Comparison of ENCODE assay signal across 1 cellular context in the genomic region with DNA sequence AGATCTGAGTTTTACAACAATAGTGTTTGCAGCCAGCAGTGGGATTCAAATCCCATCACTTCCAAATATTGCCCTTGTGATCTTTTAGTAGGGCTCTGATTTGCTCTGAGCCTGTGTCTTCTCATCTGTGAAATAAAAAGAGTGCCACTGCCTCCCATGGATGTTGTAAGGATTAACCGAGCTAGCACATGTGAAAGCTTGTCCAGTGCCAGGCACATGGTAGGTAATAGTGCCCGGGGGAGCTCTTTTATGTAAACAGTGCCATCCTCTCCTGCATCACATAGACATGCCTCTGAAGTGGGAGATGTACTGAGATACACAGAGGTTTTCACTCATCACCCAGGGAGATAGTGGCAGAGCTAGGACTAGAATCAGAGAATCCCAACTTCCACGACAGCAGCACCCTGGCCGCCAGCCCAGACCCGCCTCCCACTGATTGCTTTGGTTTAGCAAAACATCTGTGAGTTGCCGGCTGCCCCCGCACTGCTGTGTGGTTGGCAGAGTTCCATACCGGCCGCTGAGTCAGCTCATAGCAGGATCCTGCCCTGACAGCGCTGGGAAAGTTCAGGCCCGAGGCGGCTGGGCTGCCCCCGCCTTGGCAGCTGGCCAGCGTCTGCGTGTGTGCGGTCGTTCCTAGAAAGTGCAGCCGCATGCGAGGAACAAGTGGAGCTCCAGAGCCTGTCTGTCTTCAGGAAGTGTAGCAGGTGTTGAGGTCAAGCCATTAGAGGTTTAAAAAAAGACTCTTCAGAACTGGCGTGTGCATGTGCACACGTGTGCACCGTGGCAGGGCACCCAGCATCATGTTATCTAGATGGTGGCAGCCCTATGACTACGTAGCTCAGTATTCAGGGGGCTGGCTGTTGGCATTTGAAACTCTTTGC.
TF ChIP-seq lines count a peak whose summit lies in the region.

No MANE protein-coding gene starts in this region.

TF ChIP-seq in K562, 482 proteins besides CTCF, POLR2A, EP300 and RAD21 (continued from another document and continues in another):
- TF ChIP-seq, protein P1, sequence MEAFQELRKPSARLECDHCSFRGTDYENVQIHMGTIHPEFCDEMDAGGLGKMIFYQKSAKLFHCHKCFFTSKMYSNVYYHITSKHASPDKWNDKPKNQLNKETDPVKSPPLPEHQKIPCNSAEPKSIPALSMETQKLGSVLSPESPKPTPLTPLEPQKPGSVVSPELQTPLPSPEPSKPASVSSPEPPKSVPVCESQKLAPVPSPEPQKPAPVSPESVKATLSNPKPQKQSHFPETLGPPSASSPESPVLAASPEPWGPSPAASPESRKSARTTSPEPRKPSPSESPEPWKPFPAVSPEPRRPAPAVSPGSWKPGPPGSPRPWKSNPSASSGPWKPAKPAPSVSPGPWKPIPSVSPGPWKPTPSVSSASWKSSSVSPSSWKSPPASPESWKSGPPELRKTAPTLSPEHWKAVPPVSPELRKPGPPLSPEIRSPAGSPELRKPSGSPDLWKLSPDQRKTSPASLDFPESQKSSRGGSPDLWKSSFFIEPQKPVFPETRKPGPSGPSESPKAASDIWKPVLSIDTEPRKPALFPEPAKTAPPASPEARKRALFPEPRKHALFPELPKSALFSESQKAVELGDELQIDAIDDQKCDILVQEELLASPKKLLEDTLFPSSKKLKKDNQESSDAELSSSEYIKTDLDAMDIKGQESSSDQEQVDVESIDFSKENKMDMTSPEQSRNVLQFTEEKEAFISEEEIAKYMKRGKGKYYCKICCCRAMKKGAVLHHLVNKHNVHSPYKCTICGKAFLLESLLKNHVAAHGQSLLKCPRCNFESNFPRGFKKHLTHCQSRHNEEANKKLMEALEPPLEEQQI (IDR thresholded peaks at IDR 0.05) = 0 out of 2 replicates have a peak, but pooled peaks have one; percentile 59
- TF ChIP-seq, protein P2, sequence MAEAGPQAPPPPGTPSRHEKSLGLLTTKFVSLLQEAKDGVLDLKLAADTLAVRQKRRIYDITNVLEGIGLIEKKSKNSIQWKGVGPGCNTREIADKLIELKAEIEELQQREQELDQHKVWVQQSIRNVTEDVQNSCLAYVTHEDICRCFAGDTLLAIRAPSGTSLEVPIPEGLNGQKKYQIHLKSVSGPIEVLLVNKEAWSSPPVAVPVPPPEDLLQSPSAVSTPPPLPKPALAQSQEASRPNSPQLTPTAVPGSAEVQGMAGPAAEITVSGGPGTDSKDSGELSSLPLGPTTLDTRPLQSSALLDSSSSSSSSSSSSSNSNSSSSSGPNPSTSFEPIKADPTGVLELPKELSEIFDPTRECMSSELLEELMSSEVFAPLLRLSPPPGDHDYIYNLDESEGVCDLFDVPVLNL (CRISPR knock-in tag; IDR thresholded peaks at IDR 0.05; ENCODE audit: low read depth) = no peak
- TF ChIP-seq CHCHD3 (CRISPR knock-in tag; IDR thresholded peaks at IDR 0.05) (no peak), ZBTB1 (CRISPR knock-in tag; IDR thresholded peaks at IDR 0.05; ENCODE audit: borderline replicate concordance, low read depth) (peak; percentile 85; the same call in 1 of the 2 replicates), PRPF4 (IDR thresholded peaks at IDR 0.05; ENCODE audit: insufficient read depth, low read depth, low read length, poor library complexity, severe bottlenecking) (no peak), TEAD1 (CRISPR knock-in tag; IDR thresholded peaks at IDR 0.05) (peak; percentile 70 to 93; a peak in 3 of 4 replicates), CCAR2 (IDR thresholded peaks at IDR 0.05; ENCODE audit: low read depth, low read length) (peak; percentile 52; the same call in 1 of the 2 replicates), KDM5B (IDR thresholded peaks at IDR 0.05; ENCODE audit: insufficient replicate concordance, low read depth, low read length) (no peak), RFX1 (IDR thresholded peaks at IDR 0.05) (peak; percentile 38; the same call in 1 of the 2 replicates), TCFL5 (CRISPR knock-in tag; conservative IDR thresholded peaks at IDR 0.05) (no peak), CBX2 (IDR thresholded peaks at IDR 0.05; ENCODE audit: insufficient read depth, low read length, poor library complexity, severe bottlenecking) (no peak), NBN (IDR thresholded peaks at IDR 0.05; ENCODE audit: low read depth) (peak; percentile 99), TAL1 (IDR thresholded peaks at IDR 0.05) (peak; percentile 91), MCM5 (IDR thresholded peaks at IDR 0.05; ENCODE audit: low read depth) (no peak), CREB1 (IDR thresholded peaks at IDR 0.05) (peak; percentile 66), CREB1 (CRISPR knock-in tag; IDR thresholded peaks at IDR 0.05) (peak; percentile 77; the same call in 1 of the 2 replicates), ETV6 (IDR thresholded peaks at IDR 0.05; ENCODE audit: borderline replicate concordance in 1 of 2, low read depth in 2 of 2, low read length in 1 of 2) (peak; percentile 45 to 71; a peak in 3 of 4 replicates), ETV6 (CRISPR knock-in tag; IDR thresholded peaks at IDR 0.05; ENCODE audit: borderline replicate concordance) (no peak), KDM4B (IDR thresholded peaks at IDR 0.05; ENCODE audit: borderline replicate concordance in 2 of 2, low read depth in 1 of 2) (peak in 1 of 2 experiments; percentile 88; a peak in 1 of 4 replicates), PTRF (tag; IDR thresholded peaks at IDR 0.05) (no peak), ILK (tag; IDR thresholded peaks at IDR 0.05; ENCODE audit: borderline replicate concordance, low read depth) (no peak), ZNF133 (CRISPR knock-in tag; IDR thresholded peaks at IDR 0.05) (no peak), ZNF445 (CRISPR knock-in tag; IDR thresholded peaks at IDR 0.05; ENCODE audit: low read depth) (no peak), MECOM (CRISPR knock-in tag; IDR thresholded peaks at IDR 0.05) (no peak), HDAC2 (IDR thresholded peaks at IDR 0.05) (peak; percentile 100), FOS (IDR thresholded peaks at IDR 0.05; ENCODE audit: extremely low read depth, insufficient read length) (peak; percentile 41), MAFG (tag; conservative IDR thresholded peaks at IDR 0.05) (peak; percentile 97), SUPT5H (IDR thresholded peaks at IDR 0.05) (no peak)
- TF ChIP-seq, protein P3, sequence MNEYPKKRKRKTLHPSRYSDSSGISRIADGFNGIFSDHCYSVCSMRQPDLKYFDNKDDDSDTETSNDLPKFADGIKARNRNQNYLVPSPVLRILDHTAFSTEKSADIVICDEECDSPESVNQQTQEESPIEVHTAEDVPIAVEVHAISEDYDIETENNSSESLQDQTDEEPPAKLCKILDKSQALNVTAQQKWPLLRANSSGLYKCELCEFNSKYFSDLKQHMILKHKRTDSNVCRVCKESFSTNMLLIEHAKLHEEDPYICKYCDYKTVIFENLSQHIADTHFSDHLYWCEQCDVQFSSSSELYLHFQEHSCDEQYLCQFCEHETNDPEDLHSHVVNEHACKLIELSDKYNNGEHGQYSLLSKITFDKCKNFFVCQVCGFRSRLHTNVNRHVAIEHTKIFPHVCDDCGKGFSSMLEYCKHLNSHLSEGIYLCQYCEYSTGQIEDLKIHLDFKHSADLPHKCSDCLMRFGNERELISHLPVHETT (CRISPR knock-in tag; conservative IDR thresholded peaks at IDR 0.05 in 1 of 2, IDR thresholded peaks at IDR 0.05 in 1 of 2) = peak in 1 of 2 experiments; percentile 89; a peak in 2 of 4 replicates
- TF ChIP-seq, protein P4, sequence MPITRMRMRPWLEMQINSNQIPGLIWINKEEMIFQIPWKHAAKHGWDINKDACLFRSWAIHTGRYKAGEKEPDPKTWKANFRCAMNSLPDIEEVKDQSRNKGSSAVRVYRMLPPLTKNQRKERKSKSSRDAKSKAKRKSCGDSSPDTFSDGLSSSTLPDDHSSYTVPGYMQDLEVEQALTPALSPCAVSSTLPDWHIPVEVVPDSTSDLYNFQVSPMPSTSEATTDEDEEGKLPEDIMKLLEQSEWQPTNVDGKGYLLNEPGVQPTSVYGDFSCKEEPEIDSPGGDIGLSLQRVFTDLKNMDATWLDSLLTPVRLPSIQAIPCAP (CRISPR knock-in tag; IDR thresholded peaks at IDR 0.05; ENCODE audit: borderline replicate concordance) = no peak
- TF ChIP-seq, protein P5, sequence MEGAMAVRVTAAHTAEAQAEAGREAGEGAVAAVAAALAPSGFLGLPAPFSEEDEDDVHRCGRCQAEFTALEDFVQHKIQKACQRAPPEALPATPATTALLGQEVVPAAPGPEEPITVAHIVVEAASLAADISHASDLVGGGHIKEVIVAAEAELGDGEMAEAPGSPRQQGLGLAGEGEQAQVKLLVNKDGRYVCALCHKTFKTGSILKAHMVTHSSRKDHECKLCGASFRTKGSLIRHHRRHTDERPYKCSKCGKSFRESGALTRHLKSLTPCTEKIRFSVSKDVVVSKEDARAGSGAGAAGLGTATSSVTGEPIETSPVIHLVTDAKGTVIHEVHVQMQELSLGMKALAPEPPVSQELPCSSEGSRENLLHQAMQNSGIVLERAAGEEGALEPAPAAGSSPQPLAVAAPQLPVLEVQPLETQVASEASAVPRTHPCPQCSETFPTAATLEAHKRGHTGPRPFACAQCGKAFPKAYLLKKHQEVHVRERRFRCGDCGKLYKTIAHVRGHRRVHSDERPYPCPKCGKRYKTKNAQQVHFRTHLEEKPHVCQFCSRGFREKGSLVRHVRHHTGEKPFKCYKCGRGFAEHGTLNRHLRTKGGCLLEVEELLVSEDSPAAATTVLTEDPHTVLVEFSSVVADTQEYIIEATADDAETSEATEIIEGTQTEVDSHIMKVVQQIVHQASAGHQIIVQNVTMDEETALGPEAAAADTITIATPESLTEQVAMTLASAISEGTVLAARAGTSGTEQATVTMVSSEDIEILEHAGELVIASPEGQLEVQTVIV (CRISPR knock-in tag; IDR thresholded peaks at IDR 0.05; ENCODE audit: borderline replicate concordance) = no peak
- TF ChIP-seq, protein P6, sequence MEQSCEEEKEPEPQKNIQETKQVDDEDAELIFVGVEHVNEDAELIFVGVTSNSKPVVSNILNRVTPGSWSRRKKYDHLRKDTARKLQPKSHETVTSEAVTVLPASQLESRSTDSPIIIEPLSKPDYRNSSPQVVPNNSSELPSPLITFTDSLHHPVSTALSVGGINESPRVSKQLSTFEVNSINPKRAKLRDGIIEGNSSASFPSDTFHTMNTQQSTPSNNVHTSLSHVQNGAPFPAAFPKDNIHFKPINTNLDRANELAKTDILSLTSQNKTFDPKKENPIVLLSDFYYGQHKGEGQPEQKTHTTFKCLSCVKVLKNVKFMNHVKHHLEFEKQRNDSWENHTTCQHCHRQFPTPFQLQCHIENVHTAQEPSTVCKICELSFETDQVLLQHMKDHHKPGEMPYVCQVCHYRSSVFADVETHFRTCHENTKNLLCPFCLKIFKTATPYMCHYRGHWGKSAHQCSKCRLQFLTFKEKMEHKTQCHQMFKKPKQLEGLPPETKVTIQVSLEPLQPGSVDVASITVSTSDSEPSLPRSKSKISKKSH (CRISPR knock-in tag; IDR thresholded peaks at IDR 0.05) = no peak
- TF ChIP-seq, protein P7, sequence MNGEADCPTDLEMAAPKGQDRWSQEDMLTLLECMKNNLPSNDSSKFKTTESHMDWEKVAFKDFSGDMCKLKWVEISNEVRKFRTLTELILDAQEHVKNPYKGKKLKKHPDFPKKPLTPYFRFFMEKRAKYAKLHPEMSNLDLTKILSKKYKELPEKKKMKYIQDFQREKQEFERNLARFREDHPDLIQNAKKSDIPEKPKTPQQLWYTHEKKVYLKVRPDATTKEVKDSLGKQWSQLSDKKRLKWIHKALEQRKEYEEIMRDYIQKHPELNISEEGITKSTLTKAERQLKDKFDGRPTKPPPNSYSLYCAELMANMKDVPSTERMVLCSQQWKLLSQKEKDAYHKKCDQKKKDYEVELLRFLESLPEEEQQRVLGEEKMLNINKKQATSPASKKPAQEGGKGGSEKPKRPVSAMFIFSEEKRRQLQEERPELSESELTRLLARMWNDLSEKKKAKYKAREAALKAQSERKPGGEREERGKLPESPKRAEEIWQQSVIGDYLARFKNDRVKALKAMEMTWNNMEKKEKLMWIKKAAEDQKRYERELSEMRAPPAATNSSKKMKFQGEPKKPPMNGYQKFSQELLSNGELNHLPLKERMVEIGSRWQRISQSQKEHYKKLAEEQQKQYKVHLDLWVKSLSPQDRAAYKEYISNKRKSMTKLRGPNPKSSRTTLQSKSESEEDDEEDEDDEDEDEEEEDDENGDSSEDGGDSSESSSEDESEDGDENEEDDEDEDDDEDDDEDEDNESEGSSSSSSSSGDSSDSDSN (IDR thresholded peaks at IDR 0.05; ENCODE audit: borderline replicate concordance in 1 of 2, low read depth in 2 of 2, low read length in 2 of 2) = peak in 1 of 2 experiments; percentile 88; a peak in 2 of 4 replicates
- TF ChIP-seq, protein P8, sequence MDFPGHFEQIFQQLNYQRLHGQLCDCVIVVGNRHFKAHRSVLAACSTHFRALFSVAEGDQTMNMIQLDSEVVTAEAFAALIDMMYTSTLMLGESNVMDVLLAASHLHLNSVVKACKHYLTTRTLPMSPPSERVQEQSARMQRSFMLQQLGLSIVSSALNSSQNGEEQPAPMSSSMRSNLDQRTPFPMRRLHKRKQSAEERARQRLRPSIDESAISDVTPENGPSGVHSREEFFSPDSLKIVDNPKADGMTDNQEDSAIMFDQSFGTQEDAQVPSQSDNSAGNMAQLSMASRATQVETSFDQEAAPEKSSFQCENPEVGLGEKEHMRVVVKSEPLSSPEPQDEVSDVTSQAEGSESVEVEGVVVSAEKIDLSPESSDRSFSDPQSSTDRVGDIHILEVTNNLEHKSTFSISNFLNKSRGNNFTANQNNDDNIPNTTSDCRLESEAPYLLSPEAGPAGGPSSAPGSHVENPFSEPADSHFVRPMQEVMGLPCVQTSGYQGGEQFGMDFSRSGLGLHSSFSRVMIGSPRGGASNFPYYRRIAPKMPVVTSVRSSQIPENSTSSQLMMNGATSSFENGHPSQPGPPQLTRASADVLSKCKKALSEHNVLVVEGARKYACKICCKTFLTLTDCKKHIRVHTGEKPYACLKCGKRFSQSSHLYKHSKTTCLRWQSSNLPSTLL (IDR thresholded peaks at IDR 0.05) = peak; percentile 94
- TF ChIP-seq, protein P9, sequence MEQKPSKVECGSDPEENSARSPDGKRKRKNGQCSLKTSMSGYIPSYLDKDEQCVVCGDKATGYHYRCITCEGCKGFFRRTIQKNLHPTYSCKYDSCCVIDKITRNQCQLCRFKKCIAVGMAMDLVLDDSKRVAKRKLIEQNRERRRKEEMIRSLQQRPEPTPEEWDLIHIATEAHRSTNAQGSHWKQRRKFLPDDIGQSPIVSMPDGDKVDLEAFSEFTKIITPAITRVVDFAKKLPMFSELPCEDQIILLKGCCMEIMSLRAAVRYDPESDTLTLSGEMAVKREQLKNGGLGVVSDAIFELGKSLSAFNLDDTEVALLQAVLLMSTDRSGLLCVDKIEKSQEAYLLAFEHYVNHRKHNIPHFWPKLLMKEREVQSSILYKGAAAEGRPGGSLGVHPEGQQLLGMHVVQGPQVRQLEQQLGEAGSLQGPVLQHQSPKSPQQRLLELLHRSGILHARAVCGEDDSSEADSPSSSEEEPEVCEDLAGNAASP (IDR thresholded peaks at IDR 0.05) = no peak
